ENCODE assay signal across 8 cellular contexts in the genomic region with DNA sequence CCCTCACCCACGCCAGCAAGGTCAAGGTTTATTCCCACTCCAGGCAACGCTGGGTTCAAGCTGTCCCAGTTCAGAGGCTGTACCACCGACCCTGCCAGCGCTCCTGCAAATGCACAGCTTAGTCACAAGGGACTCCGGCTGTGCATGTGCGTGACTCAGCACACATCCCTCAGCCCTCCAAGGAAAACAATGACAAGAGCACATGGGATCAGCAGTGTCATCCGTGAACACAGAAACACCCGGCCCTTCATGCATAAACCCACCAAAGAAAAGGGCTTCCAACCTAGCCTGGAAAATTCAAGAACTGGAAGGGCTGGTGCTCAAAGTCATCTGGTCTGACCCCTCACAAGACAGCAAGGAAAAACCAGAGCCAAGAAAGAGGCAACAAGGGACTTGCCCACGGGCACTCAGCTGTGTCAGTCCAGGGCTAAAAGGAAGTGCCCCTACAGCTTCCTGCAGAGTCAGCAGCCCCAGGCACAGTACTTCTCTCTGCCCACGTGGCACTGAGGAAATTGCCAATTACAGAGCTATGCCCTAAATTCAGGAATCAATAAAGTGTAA.
DNase-seq lines count a peak whose midpoint lies in the region; ATAC-seq, FAIRE-seq and TF ChIP-seq lines count a peak whose summit lies in the region.

No MANE protein-coding gene starts in this region.

- in situ Hi-C loops in brain microvascular endothelial cell (cut with HindIII; ENCODE audit: low pct_ligation_motif_present, low sequenced_read_pairs), result no loop called here

- H3K27ac ChIP-seq in brain microvascular endothelial cell, result peak overlapping the region; percentile 98

- H3K4me1 Mint-ChIP-seq in activated T-cell treated with anti-CD3 and anti-CD28 coated beads, Interleukin-2, amount 50 U/mL, for 72 hours (ENCODE audit: low read depth), result no peaks in the 10 kb centered on the region

- no peaks in the 10 kb centered on the region for H3K36me3 Mint-ChIP-seq in activated T-cell treated with anti-CD3 and anti-CD28 coated beads, Interleukin-2, amount 50 U/mL, for 72 hours (ENCODE audit: insufficient read depth in 2 of 2)

- ATAC-seq in left lobe of liver (peak; percentile 6), GM19023 (IDR thresholded peaks at IDR 0.05; ENCODE audit: unreplicated experiment) (no peak), HG03354 (IDR thresholded peaks at IDR 0.05; ENCODE audit: poor library complexity, severe bottlenecking, unreplicated experiment) (no peak)
- ATAC-seq in activated T-cell treated with anti-CD3 and anti-CD28 coated beads, Interleukin-2, amount 50 U/mL, for 72 hours (replicated peaks in 1 of 2), result no peak

- H3K27ac Mint-ChIP-seq in activated T-cell treated with anti-CD3 and anti-CD28 coated beads, Interleukin-2, amount 50 U/mL, for 72 hours, result no peak overlapping the region

- POLR2A ChIA-PET in AG04449 (lab: Yijun Ruan, JAX), result interaction anchor here (0.5 to 1.7 kb wide), 3 partner anchors 9 to 106 kb away, joined by 3 to 11 read pairs (median 3); no protein-coding TSS in a partner anchor

- H3K9me3 Mint-ChIP-seq in activated T-cell treated with anti-CD3 and anti-CD28 coated beads, Interleukin-2, amount 50 U/mL, for 72 hours, result no peaks in the 10 kb centered on the region

- H3K4me3 Mint-ChIP-seq in activated T-cell treated with anti-CD3 and anti-CD28 coated beads, Interleukin-2, amount 50 U/mL, for 72 hours, result no peak overlapping the region

- TF ChIP-seq CTCF in AG04449 (IDR thresholded peaks at IDR 0.05; ENCODE audit: insufficient read depth, low read length, missing control alignments) (no peak), brain microvascular endothelial cell (IDR thresholded peaks at IDR 0.05; ENCODE audit: low read depth, low read length, missing control alignments) (no peak)

- no peaks in the 10 kb centered on the region for H3K36me3 ChIP-seq in brain microvascular endothelial cell (replicated peaks)

- peak; percentile 60 for FAIRE-seq in HTR-8/SVneo (lab: Jason Lieb, UNC)

- no peaks in the 10 kb centered on the region for H3K27me3 ChIP-seq in brain microvascular endothelial cell (replicated peaks)

- CTCF ChIA-PET in AG04449 (lab: Yijun Ruan, JAX), result interaction anchor here (0.9 to 1.7 kb wide), 8 partner anchors 8 to 106 kb away, joined by 3 to 4 read pairs (median 3); partner anchors contain the start of gene KCNMA1

- peak overlapping the region; percentile 39 for H3K4me3 ChIP-seq in AG04449 (ENCODE audit: low read depth, low read length)
- H3K4me3 ChIP-seq in brain microvascular endothelial cell (ENCODE audit: low read depth, low read length), result peak overlapping the region; percentile 31

- DNase-seq in AG04449 (ENCODE audit: low read depth, low spot score) (peak; percentile 59), HTR-8/SVneo (ENCODE audit: insufficient read length, low spot score) (peak; percentile 74), brain microvascular endothelial cell (peak; percentile 91), left lobe of liver (ENCODE audit: low spot score) (no peak)
- DNase-seq in activated CD4-positive, alpha-beta T cell treated with anti-CD3 and anti-CD28 coated beads for 4 hours, result no peak
- no peak for DNase-seq in activated T-cell treated with anti-CD3 and anti-CD28 coated beads, Interleukin-2, amount 50 U/mL, for 72 hours

- peaks cover 14% of the 10 kb centered on the region for H3K27me3 Mint-ChIP-seq in activated T-cell treated with anti-CD3 and anti-CD28 coated beads, Interleukin-2, amount 50 U/mL, for 72 hours (ENCODE audit: low read depth)

Comparison
In these comparisons a context has a peak if more than half of its experiments do, and no peak if none do; other contexts are left out.
1. DNase-seq: peak in AG04449 (single experiment), HTR-8/SVneo (single experiment) and brain microvascular endothelial cell (single experiment); none in left lobe of liver (single experiment), activated CD4-positive, alpha-beta T cell treated with anti-CD3 and anti-CD28 coated beads for 4 hours (0 of 2) and activated T-cell treated with anti-CD3 and anti-CD28 coated beads, Interleukin-2, amount 50 U/mL, for 72 hours (0 of 2).